In the genomic region with DNA sequence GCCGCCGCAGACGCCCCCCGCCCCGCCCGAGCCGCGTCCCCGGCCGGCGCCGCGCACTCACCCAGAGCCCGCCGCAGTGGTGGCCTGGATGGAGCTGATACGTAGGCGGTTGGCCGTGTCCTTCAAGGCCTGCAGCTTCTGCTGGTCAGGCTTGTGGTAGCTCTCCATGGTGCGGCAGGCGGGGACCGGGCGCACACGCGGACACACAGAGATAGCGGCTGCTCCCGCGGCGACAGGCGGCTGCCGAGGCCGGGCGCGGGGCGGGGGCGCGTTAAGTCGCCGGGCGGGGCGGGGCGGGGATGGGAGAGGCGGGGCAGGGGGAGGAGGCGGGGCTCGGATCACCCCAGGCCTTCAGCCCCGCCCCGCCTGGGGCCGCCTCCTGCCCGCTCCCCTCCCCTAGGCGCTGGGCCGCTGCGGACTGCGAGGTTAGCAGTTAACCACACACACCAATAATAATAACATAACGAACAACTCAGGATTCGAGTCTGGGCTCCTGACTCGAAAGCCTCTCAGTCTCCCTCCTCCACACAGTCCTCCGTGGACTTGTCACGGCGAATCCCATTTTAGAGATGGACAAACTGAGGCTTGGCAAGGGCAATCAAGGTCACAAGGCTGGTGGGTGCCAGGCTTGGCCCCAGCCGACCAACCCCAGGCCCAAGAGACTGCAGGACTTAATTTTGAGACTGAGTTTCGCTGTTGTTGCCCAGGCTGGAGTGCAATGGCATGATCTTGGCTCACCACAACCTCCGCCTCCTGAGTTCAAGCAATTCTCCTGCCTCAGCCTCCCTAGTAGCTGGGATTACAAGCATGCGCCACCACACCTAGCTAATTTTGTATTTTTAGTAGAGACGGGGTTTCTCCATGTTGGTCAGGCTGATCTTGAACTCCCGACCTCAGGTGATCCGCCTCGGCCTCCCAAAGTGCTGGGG, we compare ENCODE assay signal across 8 cellular contexts. TPM values are rescaled to one million over a fixed set of nuclear protein-coding genes. Genes with fewer than 3 reads are reported as not detected.
DNase-seq lines count a peak whose midpoint lies in the region; ATAC-seq and TF ChIP-seq lines count a peak whose summit lies in the region.

A gene with protein sequence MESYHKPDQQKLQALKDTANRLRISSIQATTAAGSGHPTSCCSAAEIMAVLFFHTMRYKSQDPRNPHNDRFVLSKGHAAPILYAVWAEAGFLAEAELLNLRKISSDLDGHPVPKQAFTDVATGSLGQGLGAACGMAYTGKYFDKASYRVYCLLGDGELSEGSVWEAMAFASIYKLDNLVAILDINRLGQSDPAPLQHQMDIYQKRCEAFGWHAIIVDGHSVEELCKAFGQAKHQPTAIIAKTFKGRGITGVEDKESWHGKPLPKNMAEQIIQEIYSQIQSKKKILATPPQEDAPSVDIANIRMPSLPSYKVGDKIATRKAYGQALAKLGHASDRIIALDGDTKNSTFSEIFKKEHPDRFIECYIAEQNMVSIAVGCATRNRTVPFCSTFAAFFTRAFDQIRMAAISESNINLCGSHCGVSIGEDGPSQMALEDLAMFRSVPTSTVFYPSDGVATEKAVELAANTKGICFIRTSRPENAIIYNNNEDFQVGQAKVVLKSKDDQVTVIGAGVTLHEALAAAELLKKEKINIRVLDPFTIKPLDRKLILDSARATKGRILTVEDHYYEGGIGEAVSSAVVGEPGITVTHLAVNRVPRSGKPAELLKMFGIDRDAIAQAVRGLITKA (minus strand): TSS at position 248 of the 929 bp plus-strand sequence. CDS start 80 bp downstream, at position 168.

- H3K27me3 ChIP-seq in lower lobe of right lung (ENCODE audit: low read depth), result no peaks in the 10 kb centered on the region

- ATAC-seq in HG03175 (IDR thresholded peaks at IDR 0.05; ENCODE audit: unreplicated experiment) (peak; percentile 60), lower lobe of right lung (peak; percentile 88 to 90)

- peaks cover 10% of the 10 kb centered on the region for H3K36me3 Mint-ChIP-seq in activated CD4-positive, alpha-beta memory T cell treated with anti-CD3 and anti-CD28 coated beads, Interleukin-2, amount 10 ng/mL, durations not matched to agents 7 days and 5 days (ENCODE audit: low read depth)

- CTCF ChIA-PET in activated CD4-positive, alpha-beta memory T cell treated with anti-CD3 and anti-CD28 coated beads, Interleukin-2, amount 10 ng/mL, durations not matched to agents 7 days and 5 days (lab: Charles Lee), result interaction anchor here (1.5 kb wide), 1 partner anchor 36 kb away, joined by 3 read pairs; no protein-coding TSS in a partner anchor

- H3K9me3 ChIP-seq in lower lobe of right lung, result no peaks in the 10 kb centered on the region

- POLR2A ChIA-PET in activated CD4-positive, alpha-beta memory T cell treated with anti-CD3 and anti-CD28 coated beads, Interleukin-2, amount 10 ng/mL, durations not matched to agents 7 days and 5 days (lab: Charles Lee), result interaction anchor here (1.1 to 2.5 kb wide), 4 partner anchors 22 to 720 kb away, joined by 3 to 9 read pairs (median 4); a partner anchor contains a TSS

- peaks cover 37% of the 10 kb centered on the region for H3K4me1 Mint-ChIP-seq in activated CD4-positive, alpha-beta memory T cell treated with anti-CD3 and anti-CD28 coated beads, Interleukin-2, amount 10 ng/mL, durations not matched to agents 7 days and 5 days

- in situ Hi-C loops in GM18951 (cut with MboI; ENCODE audit: low sequenced_read_pairs, unreplicated experiment), result no loop called here

- peak within 1 kb of the TSS; percentile 81 for H3K27ac Mint-ChIP-seq in activated CD4-positive, alpha-beta memory T cell treated with anti-CD3 and anti-CD28 coated beads, Interleukin-2, amount 10 ng/mL, durations not matched to agents 7 days and 5 days

- peaks cover 4% of the 10 kb centered on the region for H3K27me3 Mint-ChIP-seq in activated CD4-positive, alpha-beta memory T cell treated with anti-CD3 and anti-CD28 coated beads, Interleukin-2, amount 10 ng/mL, durations not matched to agents 7 days and 5 days

- H3K4me3 ChIP-seq in AG10803 (ENCODE audit: low read length) (peak within 1 kb of the TSS; percentile 92), lower lobe of right lung (peak within 1 kb of the TSS; percentile 96)

- no peaks in the 10 kb centered on the region for H3K9me3 Mint-ChIP-seq in activated CD4-positive, alpha-beta memory T cell treated with anti-CD3 and anti-CD28 coated beads, Interleukin-2, amount 10 ng/mL, durations not matched to agents 7 days and 5 days

- H3K4me3 Mint-ChIP-seq in activated CD4-positive, alpha-beta memory T cell treated with anti-CD3 and anti-CD28 coated beads, Interleukin-2, amount 10 ng/mL, durations not matched to agents 7 days and 5 days, result peak within 1 kb of the TSS; percentile 92

- H3K27ac ChIP-seq in lower lobe of right lung, result peak within 1 kb of the TSS; percentile 87

- peak; percentile 94 for TF ChIP-seq POLR2A in GM18951 (IDR thresholded peaks at IDR 0.05; ENCODE audit: extremely low read depth, insufficient read depth, insufficient read length)

- peaks cover 41% of the 10 kb centered on the region for H3K4me1 ChIP-seq in lower lobe of right lung

- DNase-seq in AG10803 (ENCODE audit: low read depth) (peak; percentile 83), NCI-H748 (lab: John Stamatoyannopoulos, UW; ENCODE audit: unreplicated experiment) (peak; percentile 81), ecto neural progenitor cell (ENCODE audit: low spot score) (peak; percentile 89), lower lobe of right lung (peak; percentile 94)
- peak; percentile 87 for DNase-seq in activated CD4-positive, alpha-beta memory T cell treated with anti-CD3 and anti-CD28 coated beads, Interleukin-2, amount 10 ng/mL, durations not matched to agents 7 days and 5 days
- peak; percentile 38 to 74 (median 54) for DNase-seq in stimulated activated CD4-positive, alpha-beta T cell treated with anti-CD3 and anti-CD28 coated beads, TNF-alpha, amount 100 ng/mL, for 1 hour (ENCODE audit: low read depth in 3 of 3, low spot score in 1 of 3)

- TF ChIP-seq CTCF in AG10803 (conservative IDR thresholded peaks at IDR 0.05; ENCODE audit: low read length) (no peak), lower lobe of right lung (IDR thresholded peaks at IDR 0.05) (no peak)

- H3K36me3 ChIP-seq in lower lobe of right lung, result no peaks in the 10 kb centered on the region

- intact Hi-C loops in lower lobe of right lung (cut with DNase I), result no loop called here

RNA-seq across cellular contexts. Expression of the gene that starts here (rescaled TPM):
- 100 to 1,000 TPM; 238 to 240 TPM for total RNA-seq in activated CD4-positive, alpha-beta memory T cell treated with anti-CD3 and anti-CD28 coated beads, Interleukin-2, amount 10 ng/mL, durations not matched to agents 7 days and 5 days
- total RNA-seq in lower lobe of right lung, result 437 TPM

Comparison
In these comparisons a context has a peak if more than half of its experiments do, and no peak if none do; other contexts are left out.
1. Peak in every context shown above with its lines: DNase-seq, ATAC-seq, H3K4me3 ChIP-seq and H3K27ac ChIP-seq.